35 cellular contexts compared by ENCODE assay signal in the genomic region with DNA sequence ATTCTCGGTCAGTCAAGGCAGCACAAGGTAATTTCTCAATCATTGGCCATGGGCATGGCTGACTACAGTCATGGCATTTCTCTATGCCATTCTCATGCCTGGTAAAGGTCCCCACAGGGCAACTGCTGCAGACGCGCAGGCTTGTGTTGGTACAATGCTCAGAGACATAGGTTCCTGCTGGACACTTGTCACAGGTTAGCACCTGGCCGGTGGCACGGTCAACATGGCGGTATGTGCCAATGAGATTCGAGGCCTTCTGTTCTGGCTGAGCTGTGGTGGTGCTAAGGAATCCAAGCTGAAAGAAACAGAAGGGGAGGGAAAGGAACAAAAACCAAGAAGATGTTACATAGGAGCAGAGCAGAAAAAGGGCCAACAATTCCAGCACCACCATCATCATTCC.
"Had no signal": no experiment of that assay in that cellular context is flagged by ENCODE, and none has a peak within 500 bp of the region (broad histone marks: within the 10 kb centered on the region; RNA-seq: fewer than 3 reads in every experiment).

No MANE protein-coding gene starts in this region.

- H3K9me3 ChIP-seq: ascending aorta had no signal

- H3K4me3 Mint-ChIP-seq: activated CD4-positive, alpha-beta memory T cell treated with anti-CD3 and anti-CD28 coated beads, Interleukin-2, amount 10 ng/mL, durations not matched to agents 7 days and 5 days; activated CD4-positive, alpha-beta T cell treated with anti-CD3 and anti-CD28 coated beads for 36 hours; activated CD4-positive, alpha-beta T cell treated with anti-CD3 and anti-CD28 coated beads, Interleukin-2, amount 10 ng/mL, durations not matched to agents 7 days and 5 days; activated CD8-positive, alpha-beta memory T cell treated with anti-CD3 and anti-CD28 coated beads, Interleukin-2, amount 10 ng/mL, durations not matched to agents 7 days and 5 days; activated CD8-positive, alpha-beta T cell treated with anti-CD3 and anti-CD28 coated beads, Interleukin-2, amount 10 ng/mL, durations not matched to agents 7 days and 5 days; activated naive CD4-positive, alpha-beta T cell treated with anti-CD3 and anti-CD28 coated beads, Interleukin-2, amount 10 ng/mL, durations not matched to agents 7 days and 5 days; activated naive CD4-positive, alpha-beta T cell treated with anti-CD3 and anti-CD28 coated beads, Interleukin-2, amount 50 U/mL, for 24 hours; activated naive CD8-positive, alpha-beta T cell; activated naive CD8-positive, alpha-beta T cell treated with anti-CD3 and anti-CD28 coated beads, Interleukin-2, amount 10 ng/mL, durations not matched to agents 7 days and 5 days; activated naive CD8-positive, alpha-beta T cell treated with anti-CD3 and anti-CD28 coated beads, Interleukin-2, amount 50 U/mL, for 24 hours; activated T-cell treated with anti-CD3 and anti-CD28 coated beads, Interleukin-2, amount 50 U/mL, for 24 hours; brain; central memory CD8-positive, alpha-beta T cell; T-helper 1 cell treated with Interleukin-12 subunit alpha and Interleukin-12 subunit beta and Interleukin-4 antibody, amounts not matched to agents 30 μg/mL and 1 μg/mL, for 36 hours; T-helper 2 cell treated with Interferon-gamma antibody and Interleukin-4, amounts not matched to agents 5 μg/mL and 100 μg/mL, for 36 hours; WTC11 had no signal

- H3K27ac Mint-ChIP-seq: activated CD4-positive, alpha-beta memory T cell treated with anti-CD3 and anti-CD28 coated beads, Interleukin-2, amount 10 ng/mL, durations not matched to agents 7 days and 5 days; activated CD4-positive, alpha-beta T cell treated with anti-CD3 and anti-CD28 coated beads for 36 hours; activated CD4-positive, alpha-beta T cell treated with anti-CD3 and anti-CD28 coated beads, Interleukin-2, amount 10 ng/mL, durations not matched to agents 7 days and 5 days; activated CD8-positive, alpha-beta memory T cell treated with anti-CD3 and anti-CD28 coated beads, Interleukin-2, amount 10 ng/mL, durations not matched to agents 7 days and 5 days; activated CD8-positive, alpha-beta T cell treated with anti-CD3 and anti-CD28 coated beads, Interleukin-2, amount 10 ng/mL, durations not matched to agents 7 days and 5 days; activated naive CD4-positive, alpha-beta T cell treated with anti-CD3 and anti-CD28 coated beads, Interleukin-2, amount 10 ng/mL, durations not matched to agents 7 days and 5 days; activated naive CD4-positive, alpha-beta T cell treated with anti-CD3 and anti-CD28 coated beads, Interleukin-2, amount 50 U/mL, for 24 hours; activated naive CD8-positive, alpha-beta T cell; activated naive CD8-positive, alpha-beta T cell treated with anti-CD3 and anti-CD28 coated beads, Interleukin-2, amount 10 ng/mL, durations not matched to agents 7 days and 5 days; activated naive CD8-positive, alpha-beta T cell treated with anti-CD3 and anti-CD28 coated beads, Interleukin-2, amount 50 U/mL, for 24 hours; activated T-cell treated with anti-CD3 and anti-CD28 coated beads, Interleukin-2, amount 50 U/mL, for 24 hours; activated T-helper 2 cell treated with anti-CD3 and anti-CD28 coated beads, Interferon-gamma antibody, Interleukin-2, Interleukin-4, amounts not matched to agents 10 μg/mL and 5 μg/mL and 100 μg/mL, durations not matched to agents 14 hours and 24 hours and 36 hours; brain; T-helper 1 cell treated with Interleukin-12 subunit alpha and Interleukin-12 subunit beta and Interleukin-4 antibody, amounts not matched to agents 30 μg/mL and 1 μg/mL, for 36 hours; T-helper 2 cell treated with Interferon-gamma antibody and Interleukin-4, amounts not matched to agents 5 μg/mL and 100 μg/mL, for 36 hours; WTC11 had no signal

- DNase-seq: activated CD4-positive, alpha-beta memory T cell treated with anti-CD3 and anti-CD28 coated beads, Interleukin-2, amount 10 ng/mL, durations not matched to agents 7 days and 5 days; activated CD4-positive, alpha-beta T cell treated with anti-CD3 and anti-CD28 coated beads for 1 hour; activated CD4-positive, alpha-beta T cell treated with anti-CD3 and anti-CD28 coated beads for 36 hours; activated CD4-positive, alpha-beta T cell treated with anti-CD3 and anti-CD28 coated beads for 48 hours; activated CD4-positive, alpha-beta T cell treated with anti-CD3 and anti-CD28 coated beads, Interleukin-2, amount 10 ng/mL, durations not matched to agents 7 days and 5 days; activated CD4-positive, alpha-beta T cell treated with anti-CD3 and anti-CD28 coated beads, Interleukin-2, amount 50 U/mL, for 48 hours; activated CD4-positive, CD25-positive, alpha-beta regulatory T cell; activated CD8-positive, alpha-beta memory T cell treated with anti-CD3 and anti-CD28 coated beads for 24 hours; activated CD8-positive, alpha-beta memory T cell treated with anti-CD3 and anti-CD28 coated beads, Interleukin-2, amount 10 ng/mL, durations not matched to agents 7 days and 5 days; activated CD8-positive, alpha-beta memory T cell treated with anti-CD3 and anti-CD28 coated beads, Interleukin-2, amount 50 U/mL, for 48 hours; activated CD8-positive, alpha-beta T cell treated with anti-CD3 and anti-CD28 coated beads, Interleukin-2, amount 10 ng/mL, durations not matched to agents 7 days and 5 days; activated effector memory CD4-positive, alpha-beta T cell treated with Interleukin-2 at 50 U/mL for 16 hours; activated gamma-delta T cell; activated naive CD4-positive, alpha-beta T cell treated with anti-CD3 and anti-CD28 coated beads, Interleukin-2, amount 10 ng/mL, durations not matched to agents 7 days and 5 days; activated naive CD4-positive, alpha-beta T cell treated with Interleukin-2 at 50 U/mL for 16 hours; activated naive CD8-positive, alpha-beta T cell treated with anti-CD3 and anti-CD28 coated beads, Interleukin-2, amount 10 ng/mL, durations not matched to agents 7 days and 5 days; activated naive CD8-positive, alpha-beta T cell treated with anti-CD3 and anti-CD28 coated beads, Interleukin-2, amount 50 U/mL, for 24 hours; activated T-cell treated with anti-CD3 and anti-CD28 coated beads, Interleukin-2, amount 50 U/mL, for 24 hours; activated T-cell treated with anti-CD3 and anti-CD28 coated beads, Interleukin-2, amount 50 U/mL, for 48 hours; amygdala; anterior cingulate cortex; cerebellar nuclear complex; T-helper 1 cell; T-helper 2 cell; T-helper 9 cell; WERI-Rb-1 had no signal

- H3K27me3 ChIP-seq: ascending aorta had no signal

- H3K27me3 Mint-ChIP-seq: activated CD4-positive, alpha-beta memory T cell treated with anti-CD3 and anti-CD28 coated beads, Interleukin-2, amount 10 ng/mL, durations not matched to agents 7 days and 5 days; activated CD4-positive, alpha-beta T cell treated with anti-CD3 and anti-CD28 coated beads for 36 hours; activated naive CD8-positive, alpha-beta T cell treated with anti-CD3 and anti-CD28 coated beads, Interleukin-2, amount 10 ng/mL, durations not matched to agents 7 days and 5 days; activated naive CD8-positive, alpha-beta T cell treated with anti-CD3 and anti-CD28 coated beads, Interleukin-2, amount 50 U/mL, for 24 hours had no signal

- H3K36me3 Mint-ChIP-seq: activated CD8-positive, alpha-beta memory T cell treated with anti-CD3 and anti-CD28 coated beads, Interleukin-2, amount 10 ng/mL, durations not matched to agents 7 days and 5 days; activated naive CD4-positive, alpha-beta T cell treated with anti-CD3 and anti-CD28 coated beads, Interleukin-2, amount 10 ng/mL, durations not matched to agents 7 days and 5 days; activated naive CD4-positive, alpha-beta T cell treated with anti-CD3 and anti-CD28 coated beads, Interleukin-2, amount 50 U/mL, for 24 hours; activated naive CD8-positive, alpha-beta T cell; activated naive CD8-positive, alpha-beta T cell treated with anti-CD3 and anti-CD28 coated beads, Interleukin-2, amount 10 ng/mL, durations not matched to agents 7 days and 5 days had no signal

- H3K4me1 Mint-ChIP-seq: activated CD4-positive, alpha-beta memory T cell treated with anti-CD3 and anti-CD28 coated beads, Interleukin-2, amount 10 ng/mL, durations not matched to agents 7 days and 5 days; activated CD4-positive, alpha-beta T cell treated with anti-CD3 and anti-CD28 coated beads for 36 hours; activated CD4-positive, alpha-beta T cell treated with anti-CD3 and anti-CD28 coated beads, Interleukin-2, amount 10 ng/mL, durations not matched to agents 7 days and 5 days; activated CD8-positive, alpha-beta memory T cell treated with anti-CD3 and anti-CD28 coated beads, Interleukin-2, amount 10 ng/mL, durations not matched to agents 7 days and 5 days; activated naive CD4-positive, alpha-beta T cell treated with anti-CD3 and anti-CD28 coated beads, Interleukin-2, amount 10 ng/mL, durations not matched to agents 7 days and 5 days; activated naive CD4-positive, alpha-beta T cell treated with anti-CD3 and anti-CD28 coated beads, Interleukin-2, amount 50 U/mL, for 24 hours; activated naive CD8-positive, alpha-beta T cell treated with anti-CD3 and anti-CD28 coated beads, Interleukin-2, amount 10 ng/mL, durations not matched to agents 7 days and 5 days; central memory CD8-positive, alpha-beta T cell had no signal

- H3K4me3 ChIP-seq: ascending aorta had no signal

- H3K36me3 ChIP-seq: ascending aorta had no signal

- H3K27ac ChIP-seq: ascending aorta, WERI-Rb-1 had no signal

- H3K9me3 Mint-ChIP-seq: activated CD4-positive, alpha-beta memory T cell treated with anti-CD3 and anti-CD28 coated beads, Interleukin-2, amount 10 ng/mL, durations not matched to agents 7 days and 5 days; activated naive CD4-positive, alpha-beta T cell treated with anti-CD3 and anti-CD28 coated beads, Interleukin-2, amount 10 ng/mL, durations not matched to agents 7 days and 5 days; activated naive CD4-positive, alpha-beta T cell treated with anti-CD3 and anti-CD28 coated beads, Interleukin-2, amount 50 U/mL, for 24 hours; activated naive CD8-positive, alpha-beta T cell treated with anti-CD3 and anti-CD28 coated beads, Interleukin-2, amount 50 U/mL, for 24 hours; brain; central memory CD8-positive, alpha-beta T cell; WTC11 had no signal

- H3K4me1 ChIP-seq: ascending aorta had no signal
